14 cellular contexts compared by ENCODE assay signal in the genomic region with DNA sequence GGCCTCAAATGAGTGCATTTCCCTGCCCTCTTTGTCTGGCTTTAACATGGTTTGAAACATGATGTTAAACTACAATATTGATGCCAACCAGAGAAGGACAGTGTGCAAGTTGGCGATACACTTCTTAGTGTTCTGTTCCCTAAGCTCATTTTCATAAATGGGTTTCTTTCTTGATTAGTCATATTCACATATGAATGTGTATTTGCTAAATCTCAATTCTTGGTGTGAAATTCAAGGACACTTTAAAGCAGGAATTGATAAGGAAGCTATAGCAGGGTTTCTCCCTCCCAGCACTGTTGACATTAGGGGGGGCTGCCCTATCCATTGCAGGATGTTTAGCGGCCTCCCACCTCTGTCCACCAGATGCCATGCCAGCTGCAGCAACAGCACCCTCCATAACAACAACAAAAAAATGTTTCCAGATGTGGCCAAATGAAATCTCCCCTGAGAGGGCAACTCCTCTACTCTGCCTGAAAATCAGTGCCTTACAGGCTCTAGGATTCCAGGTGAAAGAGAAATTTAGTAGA.
"Had no signal": no experiment of that assay in that cellular context is flagged by ENCODE, and none has a peak within 500 bp of the region (broad histone marks: within the 10 kb centered on the region; RNA-seq: fewer than 3 reads in every experiment).

No MANE protein-coding gene starts in this region.

- H3K27ac ChIP-seq: adrenal gland, left lung had no signal

- ATAC-seq: left lung; stimulated activated naive B cell treated with anti-CD40 and anti-IgM and Interleukin-4, amounts not matched to agents 10 μg/mL and 1 μg/mL and 100 μg/mL, for 72 hours; WTC11 had no signal

- DNase-seq: activated CD4-positive, alpha-beta T cell treated with anti-CD3 and anti-CD28 coated beads, Interleukin-2, amount 50 U/mL, for 1 hour; activated gamma-delta T cell treated with Interleukin-2 at 50 U/mL for 16 hours; adrenal gland; left lung; mammary epithelial cell; naive B cell; posterior cingulate gyrus; stimulated activated CD4-positive, alpha-beta T cell treated with anti-CD3 and anti-CD28 coated beads, Interleukin-2, amount 100 ng/mL, for 48 hours; stimulated activated naive B cell treated with anti-CD40 and anti-IgM and Interleukin-4, amounts not matched to agents 10 μg/mL and 1 μg/mL and 100 μg/mL, for 72 hours had no signal

- H3K27me3 Mint-ChIP-seq: naive B cell; stimulated activated naive B cell treated with anti-CD40 and anti-IgM and Interleukin-4, amounts not matched to agents 10 μg/mL and 1 μg/mL and 100 μg/mL, for 72 hours; type B pancreatic cell had no signal

- H3K27ac Mint-ChIP-seq: stimulated activated naive B cell treated with anti-CD40 and anti-IgM and Interleukin-4, amounts not matched to agents 10 μg/mL and 1 μg/mL and 100 μg/mL, for 72 hours had no signal

- H3K36me3 ChIP-seq: adrenal gland, left lung had no signal

- H3K4me3 ChIP-seq: adrenal gland, left lung had no signal

- H3K27me3 ChIP-seq: adrenal gland, left lung had no signal

- H3K4me3 Mint-ChIP-seq: stimulated activated naive B cell treated with anti-CD40 and anti-IgM and Interleukin-4, amounts not matched to agents 10 μg/mL and 1 μg/mL and 100 μg/mL, for 72 hours; type B pancreatic cell; WTC11 had no signal

- FAIRE-seq: endometrium, keratinocyte, TTC549 had no signal

- H3K9me3 Mint-ChIP-seq: WTC11 had no signal

- H3K36me3 Mint-ChIP-seq: naive B cell, WTC11 had no signal

- H3K9me3 ChIP-seq: adrenal gland, left lung had no signal
